25 cellular contexts compared by ENCODE assay signal in genomic region chr2:149389506-149390167, GRCh38. TPM values are rescaled to one million over a fixed set of nuclear protein-coding genes. Genes with fewer than 3 reads are reported as not detected.
DNase-seq lines count a peak whose midpoint lies in the region; ATAC-seq and TF ChIP-seq lines count a peak whose summit lies in the region.
"Had no signal": no experiment of that assay in that cellular context is flagged by ENCODE, and none has a peak within 500 bp of the region (broad histone marks: within the 10 kb centered on the region; RNA-seq: fewer than 3 reads in every experiment).

No MANE protein-coding gene starts in this region.

- intact Hi-C loops in cardiac septum (cut with DNase I), result no loop called here
- intact Hi-C loops in activated CD4-positive, alpha-beta memory T cell treated with anti-CD3 and anti-CD28 coated beads for 36 hours (cut with micrococcal nuclease), result no loop called here

- H3K9ac ChIP-seq in neural progenitor cell, result no peak overlapping the region
- H3K9ac ChIP-seq: BLaER1 had no signal

- H4K20me1 ChIP-seq in neural progenitor cell (ENCODE audit: low read depth), result no peaks in the 10 kb centered on the region
- H4K20me1 ChIP-seq: BLaER1 had no signal

- no peaks in the 10 kb centered on the region for H3K27me3 ChIP-seq in neural progenitor cell
- H3K27me3 ChIP-seq: BLaER1 had no signal

- peaks cover 4% of the 10 kb centered on the region for H3K27me3 Mint-ChIP-seq in neural progenitor cell (ENCODE audit: insufficient read depth, low read depth)
- H3K27me3 Mint-ChIP-seq in activated CD4-positive, alpha-beta memory T cell treated with anti-CD3 and anti-CD28 coated beads for 36 hours, result peaks cover 6% of the 10 kb centered on the region
- H3K27me3 Mint-ChIP-seq: CD4-positive, CD25-positive, alpha-beta regulatory T cell had no signal

- CTCF ChIA-PET in activated CD4-positive, alpha-beta memory T cell treated with anti-CD3 and anti-CD28 coated beads for 36 hours (lab: Charles Lee), result interaction anchor here (1.4 kb wide), 1 partner anchor 171 kb away, joined by 3 read pairs; no protein-coding TSS in a partner anchor

- H3K4me3 ChIP-seq in neural progenitor cell, result no peak overlapping the region
- H3K4me3 ChIP-seq: BLaER1 had no signal

- POLR2A ChIA-PET in activated CD4-positive, alpha-beta memory T cell treated with anti-CD3 and anti-CD28 coated beads for 36 hours (lab: Charles Lee), result no interaction called here

- DNase-seq in NCI-H748 (lab: John Stamatoyannopoulos, UW; ENCODE audit: unreplicated experiment) (peak; percentile 63), NCI-H748 treated with DMSO at 0.1 percent for 48 hours (lab: John Stamatoyannopoulos, UW) (no peak), M059J (ENCODE audit: low read depth) (peak; percentile 54), neural progenitor cell (ENCODE audit: low spot score) (peak; percentile 62), cardiac septum (ENCODE audit: low spot score) (no peak)
- DNase-seq in activated CD4-positive, alpha-beta memory T cell treated with anti-CD3 and anti-CD28 coated beads for 36 hours, result no peak
- DNase-seq: CD4-positive, CD25-positive, alpha-beta regulatory T cell; DMS153; GOT3; Karpas-422; NCI-H1092 treated with DMSO at 0.1 percent for 48 hours; NCI-H1436; NCI-H187; NCI-H2081 treated with DMSO at 0.1 percent for 48 hours; NCI-H226; NCI-H510A; NCI-H774; SHP77; SW 1271 had no signal

- H3K79me2 ChIP-seq in neural progenitor cell (ENCODE audit: low read depth), result no peaks in the 10 kb centered on the region

- peak overlapping the region; percentile 50 for H3K4me2 ChIP-seq in neural progenitor cell
- H3K4me2 ChIP-seq: BLaER1 had no signal

- H2AFZ ChIP-seq in neural progenitor cell (replicated peaks), result no peak overlapping the region

- no peaks in the 10 kb centered on the region for H3K9me3 ChIP-seq in neural progenitor cell (ENCODE audit: low read depth)
- H3K9me3 ChIP-seq: BLaER1 had no signal

- H3K4me1 ChIP-seq in neural progenitor cell, result peaks cover 25% of the 10 kb centered on the region
- H3K4me1 ChIP-seq: BLaER1 had no signal

- H3K36me3 Mint-ChIP-seq in neural progenitor cell, result no peaks in the 10 kb centered on the region
- H3K36me3 Mint-ChIP-seq in activated CD4-positive, alpha-beta memory T cell treated with anti-CD3 and anti-CD28 coated beads for 36 hours, result no peaks in the 10 kb centered on the region
- H3K36me3 Mint-ChIP-seq: CD4-positive, CD25-positive, alpha-beta regulatory T cell had no signal

- ATAC-seq in SK-N-SH treated with all-trans-retinoic acid at 6 μM for 48 hours (no peak), HG02840 (IDR thresholded peaks at IDR 0.05; ENCODE audit: low FRiP score, unreplicated experiment) (no peak)
- ATAC-seq: HepG2 had no signal

- no peaks in the 10 kb centered on the region for H3K36me3 ChIP-seq in neural progenitor cell
- H3K36me3 ChIP-seq: BLaER1 had no signal

- H3K9me3 Mint-ChIP-seq in neural progenitor cell, result peaks cover 2% of the 10 kb centered on the region
- H3K9me3 Mint-ChIP-seq in activated CD4-positive, alpha-beta memory T cell treated with anti-CD3 and anti-CD28 coated beads for 36 hours, result no peaks in the 10 kb centered on the region
- H3K9me3 Mint-ChIP-seq: T-helper 1 cell treated with Interleukin-12 subunit alpha and Interleukin-12 subunit beta and Interleukin-4 antibody, amounts not matched to agents 30 μg/mL and 1 μg/mL, for 36 hours had no signal

- H3K4me1 Mint-ChIP-seq in neural progenitor cell, result peaks cover 35% of the 10 kb centered on the region
- no peaks in the 10 kb centered on the region for H3K4me1 Mint-ChIP-seq in activated CD4-positive, alpha-beta memory T cell treated with anti-CD3 and anti-CD28 coated beads for 36 hours (ENCODE audit: low read depth)
- H3K4me1 Mint-ChIP-seq: CD4-positive, CD25-positive, alpha-beta regulatory T cell had no signal

- no peak overlapping the region for H3K27ac Mint-ChIP-seq in neural progenitor cell
- no peak overlapping the region for H3K27ac Mint-ChIP-seq in activated CD4-positive, alpha-beta memory T cell treated with anti-CD3 and anti-CD28 coated beads for 36 hours
- H3K27ac Mint-ChIP-seq: CD4-positive, CD25-positive, alpha-beta regulatory T cell; T-helper 1 cell treated with Interleukin-12 subunit alpha and Interleukin-12 subunit beta and Interleukin-4 antibody, amounts not matched to agents 30 μg/mL and 1 μg/mL, for 36 hours had no signal

- no peak overlapping the region for H3K27ac ChIP-seq in neural progenitor cell
- H3K27ac ChIP-seq: BLaER1, RWPE1 had no signal

- no peak for TF ChIP-seq CTCF in neural progenitor cell (IDR thresholded peaks at IDR 0.05)

- peaks cover 13% of the 10 kb centered on the region for H3F3A ChIP-seq in neural progenitor cell (ENCODE audit: low read depth)

- H3K4me3 Mint-ChIP-seq in neural progenitor cell, result no peak overlapping the region
- H3K4me3 Mint-ChIP-seq in activated CD4-positive, alpha-beta memory T cell treated with anti-CD3 and anti-CD28 coated beads for 36 hours, result no peak overlapping the region
- H3K4me3 Mint-ChIP-seq: CD4-positive, CD25-positive, alpha-beta regulatory T cell; T-helper 1 cell treated with Interleukin-12 subunit alpha and Interleukin-12 subunit beta and Interleukin-4 antibody, amounts not matched to agents 30 μg/mL and 1 μg/mL, for 36 hours had no signal

TF ChIP-seq in SK-N-SH treated with all-trans-retinoic acid at 6 μM for 48 hours, 23 proteins besides CTCF, POLR2A, EP300 and RAD21:
- TF ChIP-seq RARB (CRISPR knock-in tag; IDR thresholded peaks at IDR 0.05) (no peak), ZNF70 (CRISPR knock-in tag; IDR thresholded peaks at IDR 0.05) (peak; percentile 97)

RNA-seq across cellular contexts. Expression of gene LYPD6, which starts 59.2 kb away (rescaled TPM):
- total RNA-seq in M059J (2014; rRNA removed; shearing (Covaris generic)), result 6.9 and 11.3 TPM in 2 replicates
- 4.1 and 4.4 TPM in 2 replicates for total RNA-seq in neural progenitor cell (ENCODE audit: low replicate concordance)
- total RNA-seq in cardiac septum, result 0.16 TPM
- not detected for total RNA-seq in activated CD4-positive, alpha-beta memory T cell treated with anti-CD3 and anti-CD28 coated beads for 36 hours
- total RNA-seq: CD4-positive, CD25-positive, alpha-beta regulatory T cell had no signal

Comparison
In these comparisons a context has a peak if more than half of its experiments do, and no peak if none do; other contexts are left out.
1. DNase-seq: peak in NCI-H748 (single experiment), M059J (single experiment) and neural progenitor cell (single experiment); none in NCI-H748 treated with DMSO at 0.1 percent for 48 hours (single experiment), cardiac septum (single experiment) and activated CD4-positive, alpha-beta memory T cell treated with anti-CD3 and anti-CD28 coated beads for 36 hours (single experiment).